Comparison of ENCODE assay signal across 1 cellular context in genomic region chr9:127123239-127123935, GRCh38.
TF ChIP-seq lines count a peak whose summit lies in the region.

No MANE protein-coding gene starts in this region.

TF ChIP-seq in GM12878, 131 proteins besides CTCF, POLR2A, EP300 and RAD21 (continued from another document):
- TF ChIP-seq ETV6 (conservative IDR thresholded peaks at IDR 0.05 in 1 of 2, IDR thresholded peaks at IDR 0.05 in 1 of 2; ENCODE audit: borderline replicate concordance in 1 of 2, low read depth in 1 of 2) (no peak), ZNF687 (IDR thresholded peaks at IDR 0.05) (no peak), POLR2AphosphoS5 (IDR thresholded peaks at IDR 0.05; ENCODE audit: low read length) (no peak), EGR1 (IDR thresholded peaks at IDR 0.05; ENCODE audit: borderline replicate concordance in 1 of 2, low read depth in 2 of 2, low read length in 2 of 2) (no peak), KDM1A (IDR thresholded peaks at IDR 0.05; ENCODE audit: borderline replicate concordance) (no peak), RCOR1 (conservative IDR thresholded peaks at IDR 0.05; ENCODE audit: low read depth, low read length) (no peak), GABPA (IDR thresholded peaks at IDR 0.05; ENCODE audit: low read depth) (no peak), DPF2 (IDR thresholded peaks at IDR 0.05) (no peak), ZNF622 (IDR thresholded peaks at IDR 0.05) (no peak)
- TF ChIP-seq, protein P1, sequence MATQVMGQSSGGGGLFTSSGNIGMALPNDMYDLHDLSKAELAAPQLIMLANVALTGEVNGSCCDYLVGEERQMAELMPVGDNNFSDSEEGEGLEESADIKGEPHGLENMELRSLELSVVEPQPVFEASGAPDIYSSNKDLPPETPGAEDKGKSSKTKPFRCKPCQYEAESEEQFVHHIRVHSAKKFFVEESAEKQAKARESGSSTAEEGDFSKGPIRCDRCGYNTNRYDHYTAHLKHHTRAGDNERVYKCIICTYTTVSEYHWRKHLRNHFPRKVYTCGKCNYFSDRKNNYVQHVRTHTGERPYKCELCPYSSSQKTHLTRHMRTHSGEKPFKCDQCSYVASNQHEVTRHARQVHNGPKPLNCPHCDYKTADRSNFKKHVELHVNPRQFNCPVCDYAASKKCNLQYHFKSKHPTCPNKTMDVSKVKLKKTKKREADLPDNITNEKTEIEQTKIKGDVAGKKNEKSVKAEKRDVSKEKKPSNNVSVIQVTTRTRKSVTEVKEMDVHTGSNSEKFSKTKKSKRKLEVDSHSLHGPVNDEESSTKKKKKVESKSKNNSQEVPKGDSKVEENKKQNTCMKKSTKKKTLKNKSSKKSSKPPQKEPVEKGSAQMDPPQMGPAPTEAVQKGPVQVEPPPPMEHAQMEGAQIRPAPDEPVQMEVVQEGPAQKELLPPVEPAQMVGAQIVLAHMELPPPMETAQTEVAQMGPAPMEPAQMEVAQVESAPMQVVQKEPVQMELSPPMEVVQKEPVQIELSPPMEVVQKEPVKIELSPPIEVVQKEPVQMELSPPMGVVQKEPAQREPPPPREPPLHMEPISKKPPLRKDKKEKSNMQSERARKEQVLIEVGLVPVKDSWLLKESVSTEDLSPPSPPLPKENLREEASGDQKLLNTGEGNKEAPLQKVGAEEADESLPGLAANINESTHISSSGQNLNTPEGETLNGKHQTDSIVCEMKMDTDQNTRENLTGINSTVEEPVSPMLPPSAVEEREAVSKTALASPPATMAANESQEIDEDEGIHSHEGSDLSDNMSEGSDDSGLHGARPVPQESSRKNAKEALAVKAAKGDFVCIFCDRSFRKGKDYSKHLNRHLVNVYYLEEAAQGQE (IDR thresholded peaks at IDR 0.05; ENCODE audit: low read depth, low read length), result no peak
TF ChIP-seq in GM12878: peak in this region for 0.
